ENCODE assay signal across 26 cellular contexts in the genomic region with DNA sequence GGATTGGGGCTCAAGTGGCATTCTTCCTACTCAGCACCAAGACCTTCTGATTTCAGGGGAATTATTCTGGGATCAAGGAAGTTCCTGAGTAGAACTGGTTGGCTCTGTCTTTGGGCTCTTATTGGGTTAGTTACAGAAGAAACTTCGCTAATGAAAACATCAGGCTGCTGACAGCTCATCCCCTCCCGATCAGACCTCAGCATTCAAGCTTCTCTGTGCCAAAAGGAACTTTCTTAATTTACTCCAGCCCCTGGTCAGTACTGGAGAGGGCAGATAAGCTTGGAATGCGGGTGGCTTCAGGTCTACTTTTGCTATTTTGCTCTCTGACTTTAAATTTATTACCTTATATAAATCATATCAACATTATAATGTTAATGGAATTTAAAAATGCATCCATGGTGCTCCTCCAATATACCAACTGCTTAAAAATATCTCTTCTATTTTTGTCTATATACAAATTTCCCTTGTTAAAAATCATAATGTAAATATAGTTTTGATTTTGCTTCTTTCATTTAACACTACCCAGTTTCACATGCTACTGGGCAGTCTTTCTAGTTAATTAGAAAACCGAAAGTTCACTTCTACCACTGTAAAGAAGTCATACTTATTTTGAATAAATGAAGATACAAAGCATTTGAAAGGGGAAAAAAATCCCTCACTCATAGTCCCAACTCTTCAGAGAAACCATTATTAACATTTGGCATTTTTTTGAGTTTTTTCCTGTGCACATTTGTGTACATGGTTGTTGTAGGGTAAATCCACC. TPM values are rescaled to one million over a fixed set of nuclear protein-coding genes. Genes with fewer than 3 reads are reported as not detected.
DNase-seq lines count a peak whose midpoint lies in the region; ATAC-seq, FAIRE-seq and TF ChIP-seq lines count a peak whose summit lies in the region.
"Had no signal": no experiment of that assay in that cellular context is flagged by ENCODE, and none has a peak within 500 bp of the region (broad histone marks: within the 10 kb centered on the region; RNA-seq: fewer than 3 reads in every experiment).

No MANE protein-coding gene starts in this region.

- no peak overlapping the region for H3K27ac ChIP-seq in OCI-LY7 (ENCODE audit: low read depth, low read length, poor library complexity, severe bottlenecking)
- H3K27ac ChIP-seq in pancreas, result no peak overlapping the region
- H3K27ac ChIP-seq: C4-2B, testis, WERI-Rb-1 had no signal

- no peaks in the 10 kb centered on the region for H3K9me3 ChIP-seq in adipocyte (ENCODE audit: control insufficient read depth, low read length)
- H3K9me3 ChIP-seq in OCI-LY7 (ENCODE audit: low read length), result no peaks in the 10 kb centered on the region
- H3K9me3 ChIP-seq in pancreas, result no peaks in the 10 kb centered on the region
- H3K9me3 ChIP-seq: testis had no signal

- peaks cover 13% of the 10 kb centered on the region for H3K4me1 Mint-ChIP-seq in activated CD4-positive, alpha-beta memory T cell treated with anti-CD3 and anti-CD28 coated beads, Interleukin-2, amount 10 ng/mL, durations not matched to agents 7 days and 5 days

- H3K9me3 Mint-ChIP-seq in activated CD4-positive, alpha-beta memory T cell treated with anti-CD3 and anti-CD28 coated beads, Interleukin-2, amount 10 ng/mL, durations not matched to agents 7 days and 5 days, result no peaks in the 10 kb centered on the region
- H3K9me3 Mint-ChIP-seq: endodermal cell had no signal

- DNase-seq in EH (ENCODE audit: low read depth), result peak; percentile 12
- DNase-seq in adipocyte (ENCODE audit: low read depth), result peak; percentile 19
- no peak for DNase-seq in OCI-LY7 (ENCODE audit: low spot score)
- DNase-seq in pancreas, result no peak
- no peak for DNase-seq in activated CD4-positive, alpha-beta memory T cell treated with anti-CD3 and anti-CD28 coated beads, Interleukin-2, amount 10 ng/mL, durations not matched to agents 7 days and 5 days
- DNase-seq in NCI-H446 treated with DMSO at 0.1 percent for 48 hours (lab: John Stamatoyannopoulos, UW), result no peak
- DNase-seq: activated CD4-positive, alpha-beta T cell treated with anti-CD3 and anti-CD28 coated beads, Interleukin-2, amount 50 U/mL, for 4 hours; activated naive CD4-positive, alpha-beta T cell treated with Interleukin-2 at 50 U/mL for 16 hours; endodermal cell; glutamatergic neuron; H7; NCI-H1048; NCI-H2081; NCI-H526 treated with DMSO at 0.1 percent for 48 hours; nucleus accumbens; OCI-M1; retina; T-helper 2 cell; testis; WERI-Rb-1 had no signal

- WGBS in pancreas, 2 donors, result 81 to 87% methylated on average over 4 of the region's 4 CpGs

- H3K9me2 ChIP-seq in OCI-LY7 (ENCODE audit: insufficient read depth, low read length), result no peaks in the 10 kb centered on the region

- no peaks in the 10 kb centered on the region for H3K79me2 ChIP-seq in OCI-LY7 (ENCODE audit: insufficient read depth, low read depth, low read length)

- CTCF ChIA-PET in OCI-LY7 (lab: Charles Lee; ENCODE audit: unreplicated experiment), result no interaction called here
- CTCF ChIA-PET in activated CD4-positive, alpha-beta memory T cell treated with anti-CD3 and anti-CD28 coated beads, Interleukin-2, amount 10 ng/mL, durations not matched to agents 7 days and 5 days (lab: Charles Lee), result no interaction called here

- intact Hi-C loops in OCI-LY7 (cut with micrococcal nuclease; ENCODE audit: unreplicated experiment), result no loop called here
- intact Hi-C loops in pancreas (cut with DNase I), result no loop called here

- no peaks in the 10 kb centered on the region for H3K36me3 ChIP-seq in adipocyte (ENCODE audit: control insufficient read depth, insufficient read depth, low read length, severe bottlenecking)
- no peaks in the 10 kb centered on the region for H3K36me3 ChIP-seq in OCI-LY7 (ENCODE audit: insufficient read depth, low read length)
- H3K36me3 ChIP-seq in pancreas, result no peaks in the 10 kb centered on the region
- H3K36me3 ChIP-seq: WERI-Rb-1 had no signal

- no peak overlapping the region for H3K4me3 Mint-ChIP-seq in activated CD4-positive, alpha-beta memory T cell treated with anti-CD3 and anti-CD28 coated beads, Interleukin-2, amount 10 ng/mL, durations not matched to agents 7 days and 5 days
- H3K4me3 Mint-ChIP-seq: endodermal cell had no signal

- FAIRE-seq in pancreas (lab: Jason Lieb, UNC), result no peak
- FAIRE-seq: HTR-8/SVneo had no signal

- peak; percentile 58 for ATAC-seq in GM18907 (IDR thresholded peaks at IDR 0.05; ENCODE audit: unreplicated experiment)
- peak; percentile 76 for ATAC-seq in GM21723 (IDR thresholded peaks at IDR 0.05; ENCODE audit: unreplicated experiment)
- ATAC-seq in pancreas, result no peak

- POLR2A ChIA-PET in OCI-LY7 (lab: Charles Lee), result no interaction called here
- POLR2A ChIA-PET in activated CD4-positive, alpha-beta memory T cell treated with anti-CD3 and anti-CD28 coated beads, Interleukin-2, amount 10 ng/mL, durations not matched to agents 7 days and 5 days (lab: Charles Lee), result interaction anchor here (1.4 kb wide), 1 partner anchor 25 kb away, joined by 5 read pairs; no protein-coding TSS in a partner anchor

- no peak overlapping the region for H3K9ac ChIP-seq in adipocyte (ENCODE audit: low read length)

- no peaks in the 10 kb centered on the region for H3K27me3 Mint-ChIP-seq in activated CD4-positive, alpha-beta memory T cell treated with anti-CD3 and anti-CD28 coated beads, Interleukin-2, amount 10 ng/mL, durations not matched to agents 7 days and 5 days

- H3K27me3 ChIP-seq in adipocyte (replicated peaks; ENCODE audit: control insufficient read depth, insufficient read depth, low read length), result peaks cover 29% of the 10 kb centered on the region
- H3K27me3 ChIP-seq in pancreas, result no peaks in the 10 kb centered on the region
- H3K27me3 ChIP-seq: testis had no signal

- no peaks in the 10 kb centered on the region for H3K4me1 ChIP-seq in adipocyte (ENCODE audit: control insufficient read depth, insufficient read depth, low read length)
- no peaks in the 10 kb centered on the region for H3K4me1 ChIP-seq in OCI-LY7 (ENCODE audit: insufficient read depth, low read length, poor library complexity, severe bottlenecking)
- H3K4me1 ChIP-seq in pancreas, result no peaks in the 10 kb centered on the region

- no peak overlapping the region for H3K4me3 ChIP-seq in adipocyte (ENCODE audit: low read length)
- H3K4me3 ChIP-seq in OCI-LY7 (ENCODE audit: low read depth, low read length, poor library complexity, severe bottlenecking), result no peak overlapping the region
- no peak overlapping the region for H3K4me3 ChIP-seq in pancreas
- H3K4me3 ChIP-seq: testis had no signal

- peaks cover 15% of the 10 kb centered on the region for H3K36me3 Mint-ChIP-seq in activated CD4-positive, alpha-beta memory T cell treated with anti-CD3 and anti-CD28 coated beads, Interleukin-2, amount 10 ng/mL, durations not matched to agents 7 days and 5 days (ENCODE audit: low read depth)

- no peak overlapping the region for H3K4me2 ChIP-seq in OCI-LY7 (ENCODE audit: low read length)

- H3K27ac Mint-ChIP-seq in activated CD4-positive, alpha-beta memory T cell treated with anti-CD3 and anti-CD28 coated beads, Interleukin-2, amount 10 ng/mL, durations not matched to agents 7 days and 5 days, result no peak overlapping the region
- H3K27ac Mint-ChIP-seq: endodermal cell had no signal

- H2AFZ ChIP-seq in OCI-LY7 (ENCODE audit: low read length), result no peak overlapping the region

- TF ChIP-seq CTCF in OCI-LY7 (conservative IDR thresholded peaks at IDR 0.05; ENCODE audit: low read length) (no peak), pancreas (IDR thresholded peaks at IDR 0.05) (no peak)

- H4K20me1 ChIP-seq in OCI-LY7 (ENCODE audit: insufficient read depth, low read length), result no peaks in the 10 kb centered on the region

- no TSS peak for BruUV-seq in OCI-LY7 (replicated peaks; lab: Mats Ljungman, UMichigan)

RNA-seq across cellular contexts. Expression of a gene that starts 34.4 kb away (rescaled TPM):
- total RNA-seq in OCI-LY7 (2014; rRNA removed; shearing (Covaris generic)), result not detected in 2 replicates
- total RNA-seq in OCI-LY7 (2022) (not detected in 2 replicates), pancreas (under 1 TPM in 1 of 6 donors, not detected in 5; 0.03 TPM)
- under 1 TPM; 0.04 to 0.05 TPM for polyA plus RNA-seq in pancreas
- total RNA-seq in activated CD4-positive, alpha-beta memory T cell treated with anti-CD3 and anti-CD28 coated beads, Interleukin-2, amount 10 ng/mL, durations not matched to agents 7 days and 5 days, result not detected
- total RNA-seq: G401, H7, liver had no signal
- polyA plus RNA-seq: liver had no signal

RNA-seq across cellular contexts. Expression of a gene that starts 58.8 kb away (rescaled TPM):
- 0.03 and 1.6 TPM in 2 replicates for total RNA-seq in OCI-LY7 (2014; rRNA removed; shearing (Covaris generic))
- total RNA-seq in OCI-LY7 (2022) (not detected in 2 replicates), pancreas (under 1 TPM; 0.03 to 0.94 (median 0.55) TPM)
- 1 to 10 TPM; 3.8 to 9.1 TPM for polyA plus RNA-seq in pancreas
- total RNA-seq in activated CD4-positive, alpha-beta memory T cell treated with anti-CD3 and anti-CD28 coated beads, Interleukin-2, amount 10 ng/mL, durations not matched to agents 7 days and 5 days, result 10 to 100 TPM in 1 of 2 experiments, 1 to 10 TPM in 1; 8.9 to 10.3 TPM

Comparison
In these comparisons a context has a peak if more than half of its experiments do, and no peak if none do; other contexts are left out.
1. DNase-seq: peak in EH (single experiment) and adipocyte (single experiment); none in OCI-LY7 (single experiment), pancreas (0 of 6), activated CD4-positive, alpha-beta memory T cell treated with anti-CD3 and anti-CD28 coated beads, Interleukin-2, amount 10 ng/mL, durations not matched to agents 7 days and 5 days (single experiment) and NCI-H446 treated with DMSO at 0.1 percent for 48 hours (single experiment).
2. ATAC-seq: peak in GM18907 (single experiment) and GM21723 (single experiment); none in pancreas (0 of 4).